Comparison of ENCODE assay signal across 10 cellular contexts in genomic region chr9:34990908-34991832, GRCh38. TPM values are rescaled to one million over a fixed set of nuclear protein-coding genes. Genes with fewer than 3 reads are reported as not detected.
A peak's percentile ranks its signal among the peaks of the same experiment; 100 is the strongest.
DNase-seq lines count a peak whose midpoint lies in the region; ATAC-seq, FAIRE-seq and TF ChIP-seq lines count a peak whose summit lies in the region.
"Had no signal": no experiment of that assay in that cellular context is flagged by ENCODE, and none has a peak within 500 bp of the region (broad histone marks: within the 10 kb centered on the region; RNA-seq: fewer than 3 reads in every experiment).

No MANE protein-coding gene starts in this region.

- peak overlapping the region; percentile 93 to 95 (median 94) for H3K4me3 Mint-ChIP-seq in nephron

- peaks cover 54% of the 10 kb centered on the region for H3K4me1 ChIP-seq in HUES6 (ENCODE audit: control insufficient read depth, insufficient read depth, low read length)

- H3K4me3 ChIP-seq in AG04450 (ENCODE audit: low read depth, low read length) (peak overlapping the region; percentile 87; the same call in 1 of the 2 replicates), HUES6 (ENCODE audit: low read depth, low read length) (peak overlapping the region; percentile 85), dorsolateral prefrontal cortex (peak overlapping the region in 50 of 59 donors; percentile 13 to 94 (median 85))

- H3K9ac ChIP-seq in HUES6 (ENCODE audit: low read length), result peak overlapping the region; percentile 91

- no peaks in the 10 kb centered on the region for H3K36me3 Mint-ChIP-seq in nephron (ENCODE audit: low read depth)

- CTCF ChIA-PET in AG04450 (lab: Charles Lee), result interaction anchor here (1.1 to 1.7 kb wide), 3 partner anchors 91 to 112 kb away, joined by 3 to 7 read pairs (median 4); partner anchors contain the start of genes PIGO and STOML2

- H3K9me3 Mint-ChIP-seq in nephron, result no peaks in the 10 kb centered on the region

- intact Hi-C loops in dorsolateral prefrontal cortex (cut with DNase I), result loop anchor here (5.0 to 10.0 kb wide), 4 partner anchors 81 to 289 kb away; partner anchors contain the start of genes VCP (in 2 of the 2), FANCG (in 1 of the 2) and STOML2 (in 1 of the 2)

- H3K27ac ChIP-seq in AG04450 (ENCODE audit: low read depth, low read length), result peak overlapping the region; percentile 85
- H3K27ac ChIP-seq in HUES6 (ENCODE audit: low read depth, low read length), result peak overlapping the region; percentile 88; the same call in 1 of the 2 replicates
- H3K27ac ChIP-seq in dorsolateral prefrontal cortex, result peak overlapping the region in 47 of 59 donors; percentile 26 to 98 (median 86)

- H3K27me3 Mint-ChIP-seq in nephron (ENCODE audit: low read depth), result peaks cover 5% of the 10 kb centered on the region

- no peaks in the 10 kb centered on the region for H3K9me3 ChIP-seq in AG04450 (ENCODE audit: control insufficient read depth, insufficient read depth, low read length)
- H3K9me3 ChIP-seq in HUES6 (ENCODE audit: control insufficient read depth, insufficient read depth, low read depth, low read length), result no peaks in the 10 kb centered on the region

- peak overlapping the region; percentile 23 to 84 (median 51) for H3K27ac Mint-ChIP-seq in nephron

- no peak for ATAC-seq in GM18502 (IDR thresholded peaks at IDR 0.05; ENCODE audit: poor library complexity, unreplicated experiment)
- no peak for ATAC-seq in GM18868 (IDR thresholded peaks at IDR 0.05; ENCODE audit: unreplicated experiment)
- no peak for ATAC-seq in GM18498 (IDR thresholded peaks at IDR 0.05; ENCODE audit: unreplicated experiment)

- no peak for DNase-seq in AG04450 (ENCODE audit: low read depth, low spot score)
- DNase-seq in dorsolateral prefrontal cortex, result peak in 5 of 10 donors; percentile 35 to 71 (median 63)
- DNase-seq in HTR-8/SVneo (ENCODE audit: insufficient read length, low spot score), result no peak

- H3K36me3 ChIP-seq in HUES6 (ENCODE audit: control insufficient read depth, insufficient read depth, low read length), result peaks cover 17% of the 10 kb centered on the region

- FAIRE-seq in HTR-8/SVneo (lab: Jason Lieb, UNC), result no peak
- FAIRE-seq: G401.6 had no signal

- POLR2A ChIA-PET in AG04450 (lab: Yijun Ruan, JAX), result no interaction called here

- no peaks in the 10 kb centered on the region for H3K27me3 ChIP-seq in AG04450 (ENCODE audit: control insufficient read depth, insufficient read depth, low read length)
- H3K27me3 ChIP-seq in HUES6 (ENCODE audit: control insufficient read depth, insufficient read depth, low read length), result no peaks in the 10 kb centered on the region
- H3K27me3 ChIP-seq in dorsolateral prefrontal cortex, result no peaks in the 10 kb centered on the region

- H3K4me1 Mint-ChIP-seq in nephron, result peaks cover 64% of the 10 kb centered on the region

- no peak for TF ChIP-seq CTCF in AG04450 (IDR thresholded peaks at IDR 0.05; ENCODE audit: low read depth, low read length)
- TF ChIP-seq CTCF in dorsolateral prefrontal cortex (IDR thresholded peaks at IDR 0.05 in 54 of 56, conservative IDR thresholded peaks at IDR 0.05 in 2 of 56; ENCODE audit: low read depth in 1 of 56, partially characterized antibody in 56 of 56), result no peak
- TF ChIP-seq CTCF in nephron (IDR thresholded peaks at IDR 0.05; ENCODE audit: unreplicated experiment in 3 of 3), result no peak

RNA-seq across cellular contexts. Expression of gene DNAJB5, which starts 1.6 kb away (rescaled TPM):
- polyA plus RNA-seq in AG04450 (2011; rRNA removed), result 5.1 and 9.5 TPM in 2 replicates
- polyA minus RNA-seq in AG04450 (2011; rRNA and poly(A)+ RNA removed), result 5.2 and 6.5 TPM in 2 replicates
- 10 to 100 TPM in 107 of 120 experiments, 1 to 10 TPM in 13; 7.7 to 33.7 (median 13.4) TPM for total RNA-seq in dorsolateral prefrontal cortex

RNA-seq across cellular contexts. Expression of gene PHF24, which starts 33.1 kb away (rescaled TPM):
- polyA plus RNA-seq in AG04450 (2011; rRNA removed), result not detected in 2 replicates
- not detected in 2 replicates for polyA minus RNA-seq in AG04450 (2011; rRNA and poly(A)+ RNA removed)
- total RNA-seq in dorsolateral prefrontal cortex, result 100 to 1,000 TPM in 103 of 120 experiments, 10 to 100 TPM in 17; 40.2 to 234 (median 146) TPM
- total RNA-seq: mononuclear cell had no signal
